1 cellular context compared by ENCODE assay signal in the genomic region with DNA sequence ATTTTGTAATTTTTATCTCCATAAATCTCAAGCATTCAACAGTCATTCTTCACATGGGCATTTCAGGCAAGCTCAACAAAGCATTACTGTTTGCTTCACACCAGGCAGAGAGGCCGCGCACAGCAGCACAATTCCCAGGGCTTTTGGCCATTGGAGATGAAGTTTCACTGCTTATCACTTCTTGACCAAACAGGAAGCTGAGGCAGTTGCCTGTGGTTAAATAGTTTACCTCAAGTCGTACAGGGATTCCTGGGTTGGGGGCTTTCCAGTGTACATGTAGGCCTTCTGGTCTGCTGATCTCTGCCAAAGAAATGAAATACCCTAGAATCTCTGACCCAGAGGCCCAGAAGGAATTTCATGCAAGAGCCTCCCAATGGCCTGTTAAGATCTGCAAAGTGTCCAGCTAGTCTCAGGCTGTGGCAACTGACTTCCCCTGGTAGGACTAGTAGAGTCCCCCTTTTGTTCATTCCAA.
TF ChIP-seq lines count a peak whose summit lies in the region.

No MANE protein-coding gene starts in this region.

TF ChIP-seq in GM12878, 131 proteins besides CTCF, POLR2A, EP300 and RAD21 (continued from another document and continues in another):
- TF ChIP-seq, protein P1, sequence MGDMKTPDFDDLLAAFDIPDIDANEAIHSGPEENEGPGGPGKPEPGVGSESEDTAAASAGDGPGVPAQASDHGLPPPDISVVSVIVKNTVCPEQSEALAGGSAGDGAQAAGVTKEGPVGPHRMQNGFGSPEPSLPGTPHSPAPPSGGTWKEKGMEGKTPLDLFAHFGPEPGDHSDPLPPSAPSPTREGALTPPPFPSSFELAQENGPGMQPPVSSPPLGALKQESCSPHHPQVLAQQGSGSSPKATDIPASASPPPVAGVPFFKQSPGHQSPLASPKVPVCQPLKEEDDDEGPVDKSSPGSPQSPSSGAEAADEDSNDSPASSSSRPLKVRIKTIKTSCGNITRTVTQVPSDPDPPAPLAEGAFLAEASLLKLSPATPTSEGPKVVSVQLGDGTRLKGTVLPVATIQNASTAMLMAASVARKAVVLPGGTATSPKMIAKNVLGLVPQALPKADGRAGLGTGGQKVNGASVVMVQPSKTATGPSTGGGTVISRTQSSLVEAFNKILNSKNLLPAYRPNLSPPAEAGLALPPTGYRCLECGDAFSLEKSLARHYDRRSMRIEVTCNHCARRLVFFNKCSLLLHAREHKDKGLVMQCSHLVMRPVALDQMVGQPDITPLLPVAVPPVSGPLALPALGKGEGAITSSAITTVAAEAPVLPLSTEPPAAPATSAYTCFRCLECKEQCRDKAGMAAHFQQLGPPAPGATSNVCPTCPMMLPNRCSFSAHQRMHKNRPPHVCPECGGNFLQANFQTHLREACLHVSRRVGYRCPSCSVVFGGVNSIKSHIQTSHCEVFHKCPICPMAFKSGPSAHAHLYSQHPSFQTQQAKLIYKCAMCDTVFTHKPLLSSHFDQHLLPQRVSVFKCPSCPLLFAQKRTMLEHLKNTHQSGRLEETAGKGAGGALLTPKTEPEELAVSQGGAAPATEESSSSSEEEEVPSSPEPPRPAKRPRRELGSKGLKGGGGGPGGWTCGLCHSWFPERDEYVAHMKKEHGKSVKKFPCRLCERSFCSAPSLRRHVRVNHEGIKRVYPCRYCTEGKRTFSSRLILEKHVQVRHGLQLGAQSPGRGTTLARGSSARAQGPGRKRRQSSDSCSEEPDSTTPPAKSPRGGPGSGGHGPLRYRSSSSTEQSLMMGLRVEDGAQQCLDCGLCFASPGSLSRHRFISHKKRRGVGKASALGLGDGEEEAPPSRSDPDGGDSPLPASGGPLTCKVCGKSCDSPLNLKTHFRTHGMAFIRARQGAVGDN (IDR thresholded peaks at IDR 0.05) = peak; percentile 35; the same call in 1 of the 2 replicates
- TF ChIP-seq NR2F1 (conservative IDR thresholded peaks at IDR 0.05) = no peak
- no peak for TF ChIP-seq SREBF1 (IDR thresholded peaks at IDR 0.05; ENCODE audit: low read length)
- no peak for TF ChIP-seq TAF1 (IDR thresholded peaks at IDR 0.05; ENCODE audit: borderline replicate concordance, low read depth, low read length)
- peak; percentile 86 for TF ChIP-seq NFIC (IDR thresholded peaks at IDR 0.05; ENCODE audit: low read depth, low read length)
- TF ChIP-seq, protein P2, sequence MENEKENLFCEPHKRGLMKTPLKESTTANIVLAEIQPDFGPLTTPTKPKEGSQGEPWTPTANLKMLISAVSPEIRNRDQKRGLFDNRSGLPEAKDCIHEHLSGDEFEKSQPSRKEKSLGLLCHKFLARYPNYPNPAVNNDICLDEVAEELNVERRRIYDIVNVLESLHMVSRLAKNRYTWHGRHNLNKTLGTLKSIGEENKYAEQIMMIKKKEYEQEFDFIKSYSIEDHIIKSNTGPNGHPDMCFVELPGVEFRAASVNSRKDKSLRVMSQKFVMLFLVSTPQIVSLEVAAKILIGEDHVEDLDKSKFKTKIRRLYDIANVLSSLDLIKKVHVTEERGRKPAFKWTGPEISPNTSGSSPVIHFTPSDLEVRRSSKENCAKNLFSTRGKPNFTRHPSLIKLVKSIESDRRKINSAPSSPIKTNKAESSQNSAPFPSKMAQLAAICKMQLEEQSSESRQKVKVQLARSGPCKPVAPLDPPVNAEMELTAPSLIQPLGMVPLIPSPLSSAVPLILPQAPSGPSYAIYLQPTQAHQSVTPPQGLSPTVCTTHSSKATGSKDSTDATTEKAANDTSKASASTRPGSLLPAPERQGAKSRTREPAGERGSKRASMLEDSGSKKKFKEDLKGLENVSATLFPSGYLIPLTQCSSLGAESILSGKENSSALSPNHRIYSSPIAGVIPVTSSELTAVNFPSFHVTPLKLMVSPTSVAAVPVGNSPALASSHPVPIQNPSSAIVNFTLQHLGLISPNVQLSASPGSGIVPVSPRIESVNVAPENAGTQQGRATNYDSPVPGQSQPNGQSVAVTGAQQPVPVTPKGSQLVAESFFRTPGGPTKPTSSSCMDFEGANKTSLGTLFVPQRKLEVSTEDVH (IDR thresholded peaks at IDR 0.05; ENCODE audit: low read depth, partially characterized antibody) = no peak
- peak; percentile 96 for TF ChIP-seq EED (IDR thresholded peaks at IDR 0.05; ENCODE audit: low read depth)
- no peak for TF ChIP-seq KLF5 (IDR thresholded peaks at IDR 0.05; ENCODE audit: partially characterized antibody)
- TF ChIP-seq, protein P3, sequence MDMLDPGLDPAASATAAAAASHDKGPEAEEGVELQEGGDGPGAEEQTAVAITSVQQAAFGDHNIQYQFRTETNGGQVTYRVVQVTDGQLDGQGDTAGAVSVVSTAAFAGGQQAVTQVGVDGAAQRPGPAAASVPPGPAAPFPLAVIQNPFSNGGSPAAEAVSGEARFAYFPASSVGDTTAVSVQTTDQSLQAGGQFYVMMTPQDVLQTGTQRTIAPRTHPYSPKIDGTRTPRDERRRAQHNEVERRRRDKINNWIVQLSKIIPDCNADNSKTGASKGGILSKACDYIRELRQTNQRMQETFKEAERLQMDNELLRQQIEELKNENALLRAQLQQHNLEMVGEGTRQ (IDR thresholded peaks at IDR 0.05; ENCODE audit: borderline replicate concordance, low read depth, low read length) = no peak
- TF ChIP-seq CBFB (IDR thresholded peaks at IDR 0.05; ENCODE audit: low read depth) = peak; percentile 74; the same call in 1 of the 2 replicates
- TF ChIP-seq, protein P4, sequence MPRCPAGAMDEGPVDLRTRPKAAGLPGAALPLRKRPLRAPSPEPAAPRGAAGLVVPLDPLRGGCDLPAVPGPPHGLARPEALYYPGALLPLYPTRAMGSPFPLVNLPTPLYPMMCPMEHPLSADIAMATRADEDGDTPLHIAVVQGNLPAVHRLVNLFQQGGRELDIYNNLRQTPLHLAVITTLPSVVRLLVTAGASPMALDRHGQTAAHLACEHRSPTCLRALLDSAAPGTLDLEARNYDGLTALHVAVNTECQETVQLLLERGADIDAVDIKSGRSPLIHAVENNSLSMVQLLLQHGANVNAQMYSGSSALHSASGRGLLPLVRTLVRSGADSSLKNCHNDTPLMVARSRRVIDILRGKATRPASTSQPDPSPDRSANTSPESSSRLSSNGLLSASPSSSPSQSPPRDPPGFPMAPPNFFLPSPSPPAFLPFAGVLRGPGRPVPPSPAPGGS (IDR thresholded peaks at IDR 0.05; ENCODE audit: borderline replicate concordance, insufficient read depth, low read depth, low read length, poor library complexity, severe bottlenecking) = no peak
- TF ChIP-seq, protein P5, sequence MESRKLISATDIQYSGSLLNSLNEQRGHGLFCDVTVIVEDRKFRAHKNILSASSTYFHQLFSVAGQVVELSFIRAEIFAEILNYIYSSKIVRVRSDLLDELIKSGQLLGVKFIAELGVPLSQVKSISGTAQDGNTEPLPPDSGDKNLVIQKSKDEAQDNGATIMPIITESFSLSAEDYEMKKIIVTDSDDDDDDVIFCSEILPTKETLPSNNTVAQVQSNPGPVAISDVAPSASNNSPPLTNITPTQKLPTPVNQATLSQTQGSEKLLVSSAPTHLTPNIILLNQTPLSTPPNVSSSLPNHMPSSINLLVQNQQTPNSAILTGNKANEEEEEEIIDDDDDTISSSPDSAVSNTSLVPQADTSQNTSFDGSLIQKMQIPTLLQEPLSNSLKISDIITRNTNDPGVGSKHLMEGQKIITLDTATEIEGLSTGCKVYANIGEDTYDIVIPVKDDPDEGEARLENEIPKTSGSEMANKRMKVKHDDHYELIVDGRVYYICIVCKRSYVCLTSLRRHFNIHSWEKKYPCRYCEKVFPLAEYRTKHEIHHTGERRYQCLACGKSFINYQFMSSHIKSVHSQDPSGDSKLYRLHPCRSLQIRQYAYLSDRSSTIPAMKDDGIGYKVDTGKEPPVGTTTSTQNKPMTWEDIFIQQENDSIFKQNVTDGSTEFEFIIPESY (IDR thresholded peaks at IDR 0.05) = no peak
- TF ChIP-seq, protein P6, sequence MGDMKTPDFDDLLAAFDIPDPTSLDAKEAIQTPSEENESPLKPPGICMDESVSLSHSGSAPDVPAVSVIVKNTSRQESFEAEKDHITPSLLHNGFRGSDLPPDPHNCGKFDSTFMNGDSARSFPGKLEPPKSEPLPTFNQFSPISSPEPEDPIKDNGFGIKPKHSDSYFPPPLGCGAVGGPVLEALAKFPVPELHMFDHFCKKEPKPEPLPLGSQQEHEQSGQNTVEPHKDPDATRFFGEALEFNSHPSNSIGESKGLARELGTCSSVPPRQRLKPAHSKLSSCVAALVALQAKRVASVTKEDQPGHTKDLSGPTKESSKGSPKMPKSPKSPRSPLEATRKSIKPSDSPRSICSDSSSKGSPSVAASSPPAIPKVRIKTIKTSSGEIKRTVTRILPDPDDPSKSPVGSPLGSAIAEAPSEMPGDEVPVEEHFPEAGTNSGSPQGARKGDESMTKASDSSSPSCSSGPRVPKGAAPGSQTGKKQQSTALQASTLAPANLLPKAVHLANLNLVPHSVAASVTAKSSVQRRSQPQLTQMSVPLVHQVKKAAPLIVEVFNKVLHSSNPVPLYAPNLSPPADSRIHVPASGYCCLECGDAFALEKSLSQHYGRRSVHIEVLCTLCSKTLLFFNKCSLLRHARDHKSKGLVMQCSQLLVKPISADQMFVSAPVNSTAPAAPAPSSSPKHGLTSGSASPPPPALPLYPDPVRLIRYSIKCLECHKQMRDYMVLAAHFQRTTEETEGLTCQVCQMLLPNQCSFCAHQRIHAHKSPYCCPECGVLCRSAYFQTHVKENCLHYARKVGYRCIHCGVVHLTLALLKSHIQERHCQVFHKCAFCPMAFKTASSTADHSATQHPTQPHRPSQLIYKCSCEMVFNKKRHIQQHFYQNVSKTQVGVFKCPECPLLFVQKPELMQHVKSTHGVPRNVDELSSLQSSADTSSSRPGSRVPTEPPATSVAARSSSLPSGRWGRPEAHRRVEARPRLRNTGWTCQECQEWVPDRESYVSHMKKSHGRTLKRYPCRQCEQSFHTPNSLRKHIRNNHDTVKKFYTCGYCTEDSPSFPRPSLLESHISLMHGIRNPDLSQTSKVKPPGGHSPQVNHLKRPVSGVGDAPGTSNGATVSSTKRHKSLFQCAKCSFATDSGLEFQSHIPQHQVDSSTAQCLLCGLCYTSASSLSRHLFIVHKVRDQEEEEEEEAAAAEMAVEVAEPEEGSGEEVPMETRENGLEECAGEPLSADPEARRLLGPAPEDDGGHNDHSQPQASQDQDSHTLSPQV (IDR thresholded peaks at IDR 0.05) = no peak
- TF ChIP-seq ZNF622 (IDR thresholded peaks at IDR 0.05) = no peak
- TF ChIP-seq CREM (IDR thresholded peaks at IDR 0.05; ENCODE audit: low read depth) = peak; percentile 41; the same call in 1 of the 2 replicates
- TF ChIP-seq HDGF (IDR thresholded peaks at IDR 0.05) = no peak
- no peak for TF ChIP-seq SMC3 (IDR thresholded peaks at IDR 0.05; ENCODE audit: borderline replicate concordance, low read length)
- TF ChIP-seq RELA (IDR thresholded peaks at IDR 0.05; ENCODE audit: borderline replicate concordance, partially characterized antibody) = no peak
- TF ChIP-seq, protein P7, sequence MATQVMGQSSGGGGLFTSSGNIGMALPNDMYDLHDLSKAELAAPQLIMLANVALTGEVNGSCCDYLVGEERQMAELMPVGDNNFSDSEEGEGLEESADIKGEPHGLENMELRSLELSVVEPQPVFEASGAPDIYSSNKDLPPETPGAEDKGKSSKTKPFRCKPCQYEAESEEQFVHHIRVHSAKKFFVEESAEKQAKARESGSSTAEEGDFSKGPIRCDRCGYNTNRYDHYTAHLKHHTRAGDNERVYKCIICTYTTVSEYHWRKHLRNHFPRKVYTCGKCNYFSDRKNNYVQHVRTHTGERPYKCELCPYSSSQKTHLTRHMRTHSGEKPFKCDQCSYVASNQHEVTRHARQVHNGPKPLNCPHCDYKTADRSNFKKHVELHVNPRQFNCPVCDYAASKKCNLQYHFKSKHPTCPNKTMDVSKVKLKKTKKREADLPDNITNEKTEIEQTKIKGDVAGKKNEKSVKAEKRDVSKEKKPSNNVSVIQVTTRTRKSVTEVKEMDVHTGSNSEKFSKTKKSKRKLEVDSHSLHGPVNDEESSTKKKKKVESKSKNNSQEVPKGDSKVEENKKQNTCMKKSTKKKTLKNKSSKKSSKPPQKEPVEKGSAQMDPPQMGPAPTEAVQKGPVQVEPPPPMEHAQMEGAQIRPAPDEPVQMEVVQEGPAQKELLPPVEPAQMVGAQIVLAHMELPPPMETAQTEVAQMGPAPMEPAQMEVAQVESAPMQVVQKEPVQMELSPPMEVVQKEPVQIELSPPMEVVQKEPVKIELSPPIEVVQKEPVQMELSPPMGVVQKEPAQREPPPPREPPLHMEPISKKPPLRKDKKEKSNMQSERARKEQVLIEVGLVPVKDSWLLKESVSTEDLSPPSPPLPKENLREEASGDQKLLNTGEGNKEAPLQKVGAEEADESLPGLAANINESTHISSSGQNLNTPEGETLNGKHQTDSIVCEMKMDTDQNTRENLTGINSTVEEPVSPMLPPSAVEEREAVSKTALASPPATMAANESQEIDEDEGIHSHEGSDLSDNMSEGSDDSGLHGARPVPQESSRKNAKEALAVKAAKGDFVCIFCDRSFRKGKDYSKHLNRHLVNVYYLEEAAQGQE (IDR thresholded peaks at IDR 0.05; ENCODE audit: low read depth, low read length) = no peak
- no peak for TF ChIP-seq NFXL1 (IDR thresholded peaks at IDR 0.05; ENCODE audit: borderline replicate concordance)
- TF ChIP-seq NRF1 (conservative IDR thresholded peaks at IDR 0.05; ENCODE audit: low read depth, low read length) = no peak
- TF ChIP-seq SUPT20H (IDR thresholded peaks at IDR 0.05; ENCODE audit: borderline replicate concordance, control insufficient read depth, low read depth, low read length) = no peak
- peak; percentile 92 for TF ChIP-seq IKZF1 (conservative IDR thresholded peaks at IDR 0.05)
- no peak for TF ChIP-seq ZNF207 (IDR thresholded peaks at IDR 0.05; ENCODE audit: borderline replicate concordance)
- peak; percentile 88 to 89 for TF ChIP-seq IKZF2 (IDR thresholded peaks at IDR 0.05)
- TF ChIP-seq, protein P8, sequence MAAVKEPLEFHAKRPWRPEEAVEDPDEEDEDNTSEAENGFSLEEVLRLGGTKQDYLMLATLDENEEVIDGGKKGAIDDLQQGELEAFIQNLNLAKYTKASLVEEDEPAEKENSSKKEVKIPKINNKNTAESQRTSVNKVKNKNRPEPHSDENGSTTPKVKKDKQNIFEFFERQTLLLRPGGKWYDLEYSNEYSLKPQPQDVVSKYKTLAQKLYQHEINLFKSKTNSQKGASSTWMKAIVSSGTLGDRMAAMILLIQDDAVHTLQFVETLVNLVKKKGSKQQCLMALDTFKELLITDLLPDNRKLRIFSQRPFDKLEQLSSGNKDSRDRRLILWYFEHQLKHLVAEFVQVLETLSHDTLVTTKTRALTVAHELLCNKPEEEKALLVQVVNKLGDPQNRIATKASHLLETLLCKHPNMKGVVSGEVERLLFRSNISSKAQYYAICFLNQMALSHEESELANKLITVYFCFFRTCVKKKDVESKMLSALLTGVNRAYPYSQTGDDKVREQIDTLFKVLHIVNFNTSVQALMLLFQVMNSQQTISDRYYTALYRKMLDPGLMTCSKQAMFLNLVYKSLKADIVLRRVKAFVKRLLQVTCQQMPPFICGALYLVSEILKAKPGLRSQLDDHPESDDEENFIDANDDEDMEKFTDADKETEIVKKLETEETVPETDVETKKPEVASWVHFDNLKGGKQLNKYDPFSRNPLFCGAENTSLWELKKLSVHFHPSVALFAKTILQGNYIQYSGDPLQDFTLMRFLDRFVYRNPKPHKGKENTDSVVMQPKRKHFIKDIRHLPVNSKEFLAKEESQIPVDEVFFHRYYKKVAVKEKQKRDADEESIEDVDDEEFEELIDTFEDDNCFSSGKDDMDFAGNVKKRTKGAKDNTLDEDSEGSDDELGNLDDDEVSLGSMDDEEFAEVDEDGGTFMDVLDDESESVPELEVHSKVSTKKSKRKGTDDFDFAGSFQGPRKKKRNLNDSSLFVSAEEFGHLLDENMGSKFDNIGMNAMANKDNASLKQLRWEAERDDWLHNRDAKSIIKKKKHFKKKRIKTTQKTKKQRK (IDR thresholded peaks at IDR 0.05; ENCODE audit: low read depth, low read length) = no peak
- no peak for TF ChIP-seq KDM1A (IDR thresholded peaks at IDR 0.05; ENCODE audit: borderline replicate concordance)
- 0 out of 2 replicates have a peak, but pooled peaks have one; percentile 28 for TF ChIP-seq GATAD2B (conservative IDR thresholded peaks at IDR 0.05; ENCODE audit: low read depth)
- no peak for TF ChIP-seq WRNIP1 (IDR thresholded peaks at IDR 0.05; ENCODE audit: borderline replicate concordance, low read depth, low read length)
- no peak for TF ChIP-seq MXI1 (IDR thresholded peaks at IDR 0.05; ENCODE audit: low read depth, low read length)
- TF ChIP-seq ESRRA (IDR thresholded peaks at IDR 0.05; ENCODE audit: low read length) = no peak
- TF ChIP-seq BCL11A (IDR thresholded peaks at IDR 0.05; ENCODE audit: low read depth, low read length) = peak; percentile 59; the same call in 1 of the 2 replicates
